ENCODE assay signal across 1 cellular context in genomic region chr6:170158296-170159039, GRCh38.
TF ChIP-seq lines count a peak whose summit lies in the region.

No MANE protein-coding gene starts in this region.

TF ChIP-seq in HCT116, 20 proteins besides CTCF, POLR2A, EP300 and RAD21 (continued from another document):
- TF ChIP-seq REST (IDR thresholded peaks at IDR 0.05; ENCODE audit: low read depth) (no peak), SIN3A (IDR thresholded peaks at IDR 0.05; ENCODE audit: low read depth) (no peak), EZH2phosphoT487 (IDR thresholded peaks at IDR 0.05; ENCODE audit: borderline replicate concordance) (no peak), CEBPB (IDR thresholded peaks at IDR 0.05; ENCODE audit: low read depth) (no peak), POLR2AphosphoS5 (IDR thresholded peaks at IDR 0.05; ENCODE audit: low read depth, low read length) (no peak), TCF7L2 (IDR thresholded peaks at IDR 0.05; ENCODE audit: borderline replicate concordance, extremely low read depth, insufficient read depth, insufficient read length) (no peak), MAX (IDR thresholded peaks at IDR 0.05) (no peak), ELF1 (IDR thresholded peaks at IDR 0.05; ENCODE audit: borderline replicate concordance, low read depth) (no peak)
